Comparison of ENCODE assay signal across 28 cellular contexts in the genomic region with DNA sequence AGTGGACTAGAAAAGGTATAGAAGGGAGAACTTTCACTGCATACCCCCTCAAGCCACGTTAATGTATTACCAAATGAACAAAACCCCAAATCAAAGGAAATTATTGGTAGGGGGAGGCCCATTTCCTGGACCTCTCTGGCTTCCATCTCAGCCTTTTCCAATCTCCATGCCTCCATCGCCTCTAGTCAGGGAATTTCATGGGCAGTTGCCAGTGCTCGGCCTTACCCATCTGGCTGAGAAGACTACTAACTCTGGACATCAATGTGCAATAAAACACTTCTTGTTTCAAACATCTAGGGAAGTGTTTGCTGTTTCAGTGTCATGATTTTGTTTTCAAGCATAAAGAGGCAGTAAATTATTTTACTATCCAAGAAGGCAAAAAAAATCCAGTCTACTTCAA. TPM values are rescaled to one million over a fixed set of nuclear protein-coding genes. Genes with fewer than 3 reads are reported as not detected.
DNase-seq lines count a peak whose midpoint lies in the region; FAIRE-seq and TF ChIP-seq lines count a peak whose summit lies in the region.
"Had no signal": no experiment of that assay in that cellular context is flagged by ENCODE, and none has a peak within 500 bp of the region (broad histone marks: within the 10 kb centered on the region; RNA-seq: fewer than 3 reads in every experiment).

No MANE protein-coding gene starts in this region.

- H3K9me3 ChIP-seq in astrocyte (ENCODE audit: insufficient read depth, low read depth, low read length) (no peaks in the 10 kb centered on the region), tibial artery (no peaks in the 10 kb centered on the region), esophagus muscularis mucosa (no peaks in the 10 kb centered on the region), MG63 (no peaks in the 10 kb centered on the region)
- H3K9me3 ChIP-seq: Caco-2, stomach, transverse colon had no signal

- peaks cover 39% of the 10 kb centered on the region for H3K36me3 Mint-ChIP-seq in astrocyte (ENCODE audit: low read depth, unreplicated experiment)
- H3K36me3 Mint-ChIP-seq: activated CD4-positive, alpha-beta memory T cell treated with anti-CD3 and anti-CD28 coated beads for 36 hours; immature natural killer cell had no signal

- no peak overlapping the region for H2AFZ ChIP-seq in astrocyte (ENCODE audit: low read depth, low read length)

- H3K36me3 ChIP-seq in astrocyte (ENCODE audit: insufficient read depth, low read length) (peaks cover 24% of the 10 kb centered on the region), tibial artery (peaks cover 29 to 43% (median 43%) of the 10 kb centered on the region in 3 donors), esophagus muscularis mucosa (peaks cover 25 to 62% (median 37%) of the 10 kb centered on the region in 4 donors), MG63 (peaks cover 37% of the 10 kb centered on the region)
- H3K36me3 ChIP-seq: cardiac muscle cell had no signal

- peak overlapping the region; percentile 53 for H3K4me2 ChIP-seq in astrocyte (ENCODE audit: low read length)

- DNase-seq in GM12892 (ENCODE audit: insufficient read length): no peak
- no peak for DNase-seq in astrocyte (ENCODE audit: low read depth)
- DNase-seq in medulla oblongata (ENCODE audit: extremely low spot score): peak; percentile 63
- no peak for DNase-seq in tibial artery
- DNase-seq in esophagus muscularis mucosa (ENCODE audit: extremely low spot score): no peak
- no peak for DNase-seq in NCI-H2171 (lab: John Stamatoyannopoulos, UW)
- no peak for DNase-seq in MG63
- DNase-seq: activated CD4-positive, alpha-beta memory T cell treated with anti-CD3 and anti-CD28 coated beads for 36 hours; activated CD8-positive, alpha-beta memory T cell treated with anti-CD3 and anti-CD28 coated beads, Interleukin-2, amount 50 U/mL, for 4 hours; activated naive CD4-positive, alpha-beta T cell treated with anti-CD3 and anti-CD28 coated beads, Interleukin-2, amount 10 ng/mL, durations not matched to agents 7 days and 5 days; Caco-2; DMS79 treated with DMSO at 0.1 percent for 48 hours; immature natural killer cell; NCI-H1092 treated with DMSO at 0.1 percent for 48 hours; NCI-H187 treated with DMSO at 0.1 percent for 48 hours; NCI-H526 treated with DMSO at 0.1 percent for 48 hours; SHP77 treated with DMSO at 0.1 percent for 48 hours; stimulated activated CD8-positive, alpha-beta memory T cell treated with anti-CD3 and anti-CD28 coated beads, Interleukin-4, amount 100 ng/mL, for 48 hours; stomach; T-helper 1 cell; transverse colon had no signal

- H3K9ac ChIP-seq in astrocyte (ENCODE audit: low read length): peak overlapping the region; percentile 28

- H3K4me1 ChIP-seq in astrocyte (ENCODE audit: insufficient read depth, low read length) (peaks cover 14% of the 10 kb centered on the region), tibial artery (peaks cover 0 to 63% (median 28%) of the 10 kb centered on the region in 4 donors), esophagus muscularis mucosa (peaks cover 0 to 11% (median 7%) of the 10 kb centered on the region in 4 donors)
- H3K4me1 ChIP-seq: Caco-2 had no signal

- peak overlapping the region; percentile 98 for H3K27ac Mint-ChIP-seq in astrocyte (ENCODE audit: unreplicated experiment)
- H3K27ac Mint-ChIP-seq: activated CD4-positive, alpha-beta memory T cell treated with anti-CD3 and anti-CD28 coated beads for 36 hours; activated naive CD4-positive, alpha-beta T cell treated with anti-CD3 and anti-CD28 coated beads, Interleukin-2, amount 10 ng/mL, durations not matched to agents 7 days and 5 days; immature natural killer cell had no signal

- no peaks in the 10 kb centered on the region for H3K27me3 ChIP-seq in astrocyte (ENCODE audit: insufficient read depth, low read length)
- no peaks in the 10 kb centered on the region for H3K27me3 ChIP-seq in tibial artery
- H3K27me3 ChIP-seq in esophagus muscularis mucosa: no peaks in the 10 kb centered on the region
- no peaks in the 10 kb centered on the region for H3K27me3 ChIP-seq in MG63
- H3K27me3 ChIP-seq: cardiac muscle cell, stomach, transverse colon had no signal

- H3K4me1 Mint-ChIP-seq in astrocyte (ENCODE audit: low read depth, unreplicated experiment): peaks cover 12% of the 10 kb centered on the region
- H3K4me1 Mint-ChIP-seq: activated naive CD4-positive, alpha-beta T cell treated with anti-CD3 and anti-CD28 coated beads, Interleukin-2, amount 10 ng/mL, durations not matched to agents 7 days and 5 days; immature natural killer cell had no signal

- H3K9me3 Mint-ChIP-seq in astrocyte (ENCODE audit: unreplicated experiment): no peaks in the 10 kb centered on the region
- H3K9me3 Mint-ChIP-seq: activated CD4-positive, alpha-beta memory T cell treated with anti-CD3 and anti-CD28 coated beads for 36 hours; activated naive CD4-positive, alpha-beta T cell treated with anti-CD3 and anti-CD28 coated beads, Interleukin-2, amount 10 ng/mL, durations not matched to agents 7 days and 5 days; immature natural killer cell had no signal

- 0 out of 2 replicates have a peak, but pooled peaks have one; percentile 15 for TF ChIP-seq POLR2A in GM12892 (IDR thresholded peaks at IDR 0.05; ENCODE audit: low read depth, low read length)
- no peak for TF ChIP-seq POLR2A in esophagus muscularis mucosa (IDR thresholded peaks at IDR 0.05; ENCODE audit: low read depth)

- WGBS in esophagus muscularis mucosa: 88% methylated on average over 3 of the region's 3 CpGs

- H3K4me3 ChIP-seq in astrocyte (ENCODE audit: insufficient read depth, low read depth, low read length): no peak overlapping the region
- no peak overlapping the region for H3K4me3 ChIP-seq in tibial artery
- no peak overlapping the region for H3K4me3 ChIP-seq in esophagus muscularis mucosa
- H3K4me3 ChIP-seq in MG63: no peak overlapping the region
- H3K4me3 ChIP-seq: cardiac muscle cell, stomach, transverse colon had no signal

- intact Hi-C loops in tibial artery (cut with DNase I; ENCODE audit: low total_unique reads) (no loop called here), esophagus muscularis mucosa (cut with DNase I) (no loop called here)

- TF ChIP-seq CTCF in astrocyte (IDR thresholded peaks at IDR 0.05; ENCODE audit: insufficient read depth, low read depth, low read length) (no peak), tibial artery (IDR thresholded peaks at IDR 0.05) (no peak), esophagus muscularis mucosa (IDR thresholded peaks at IDR 0.05) (no peak)

- FAIRE-seq in GM12892 (lab: Jason Lieb, UNC) (no peak), astrocyte (lab: Jason Lieb, UNC) (no peak)

- no peaks in the 10 kb centered on the region for H3K79me2 ChIP-seq in astrocyte (ENCODE audit: insufficient read depth, low read length)

- H3K27me3 Mint-ChIP-seq in astrocyte (ENCODE audit: low read depth, unreplicated experiment): no peaks in the 10 kb centered on the region

- H4K20me1 ChIP-seq in astrocyte (ENCODE audit: insufficient read depth, low read length): no peaks in the 10 kb centered on the region

- no peak for TF ChIP-seq EP300 in esophagus muscularis mucosa (IDR thresholded peaks at IDR 0.05)

- H3K27ac ChIP-seq in astrocyte (ENCODE audit: low read depth, low read length): peak overlapping the region; percentile 73
- peak overlapping the region; percentile 46 to 56 for H3K27ac ChIP-seq in tibial artery
- H3K27ac ChIP-seq in esophagus muscularis mucosa (replicated peaks in 1 of 4): no peak overlapping the region
- H3K27ac ChIP-seq: C4-2B, cardiac muscle cell, stomach had no signal

- H3K4me3 Mint-ChIP-seq in astrocyte (ENCODE audit: unreplicated experiment): no peak overlapping the region
- H3K4me3 Mint-ChIP-seq: activated CD4-positive, alpha-beta memory T cell treated with anti-CD3 and anti-CD28 coated beads for 36 hours; activated naive CD4-positive, alpha-beta T cell treated with anti-CD3 and anti-CD28 coated beads, Interleukin-2, amount 10 ng/mL, durations not matched to agents 7 days and 5 days; immature natural killer cell had no signal

RNA-seq across cellular contexts. Expression of a gene that starts 14.8 kb away (rescaled TPM):
- polyA plus RNA-seq in GM12892 (2012; ENCODE audit: missing spikeins): 1.00 TPM
- total RNA-seq in astrocyte (not detected in 2 replicates), esophagus muscularis mucosa (not detected)
- not detected in 2 replicates for total RNA-seq in MG63 (2014; rRNA removed; shearing (Covaris generic); ENCODE audit: low replicate concordance)
- total RNA-seq: activated CD4-positive, alpha-beta memory T cell treated with anti-CD3 and anti-CD28 coated beads for 36 hours; Caco-2; cardiac muscle cell; H4; mesenteric fat pad; myocyte; pulmonary artery endothelial cell; skeletal muscle tissue; stomach; transverse colon had no signal
- polyA plus RNA-seq: cardiac muscle cell, immature natural killer cell, stomach had no signal

Comparison
In these comparisons a context has a peak if more than half of its experiments do, and no peak if none do; other contexts are left out.
1. H3K27ac ChIP-seq: peak in astrocyte (single experiment) and tibial artery (2 of 2); none in esophagus muscularis mucosa (0 of 4).